In genomic region chr10:23754179-23754578, GRCh38 we compare ENCODE assay signal across 21 cellular contexts.
A peak's percentile ranks its signal among the peaks of the same experiment; 100 is the strongest.
DNase-seq lines count a peak whose midpoint lies in the region; ATAC-seq and TF ChIP-seq lines count a peak whose summit lies in the region.
"Had no signal": no experiment of that assay in that cellular context is flagged by ENCODE, and none has a peak within 500 bp of the region (broad histone marks: within the 10 kb centered on the region; RNA-seq: fewer than 3 reads in every experiment).

No MANE protein-coding gene starts in this region.

- no peak overlapping the region for H2AK5ac ChIP-seq in mesendoderm (ENCODE audit: low read length)

- H3K9me3 Mint-ChIP-seq in endodermal cell, result no peaks in the 10 kb centered on the region

- no peaks in the 10 kb centered on the region for H3K27me3 Mint-ChIP-seq in endodermal cell (ENCODE audit: insufficient read depth)

- no peak overlapping the region for H2BK5ac ChIP-seq in mesendoderm (ENCODE audit: low read length)

- H4K8ac ChIP-seq in mesendoderm (ENCODE audit: low read depth, low read length), result no peak overlapping the region

- TF ChIP-seq POLR2A in suprapubic skin (IDR thresholded peaks at IDR 0.05) (no peak), upper lobe of left lung (IDR thresholded peaks at IDR 0.05) (no peak)

- TF ChIP-seq EP300 in suprapubic skin (IDR thresholded peaks at IDR 0.05) (no peak), upper lobe of left lung (IDR thresholded peaks at IDR 0.05) (no peak)

- DNase-seq in DMS53 (lab: John Stamatoyannopoulos, UW) (peak; percentile 57), RWPE2 (ENCODE audit: low spot score) (no peak), mesendoderm (peak; percentile 5), H7 (no peak), suprapubic skin (ENCODE audit: low spot score in 2 of 2) (no peak), endodermal cell (no peak), upper lobe of left lung (no peak)
- DNase-seq: EL, KG1, NCI-H1092 treated with DMSO at 0.1 percent for 48 hours, NCI-H1694, NCI-H2171 treated with DMSO at 0.1 percent for 48 hours, NCI-H446 treated with DMSO at 0.1 percent for 48 hours, NCI-H748 treated with DMSO at 0.1 percent for 48 hours had no signal

- H3K4me3 Mint-ChIP-seq in endodermal cell, result no peak overlapping the region

- no peak overlapping the region for H4K5ac ChIP-seq in mesendoderm (ENCODE audit: low read length)

- H3K23ac ChIP-seq in mesendoderm (ENCODE audit: low read length), result no peak overlapping the region

- H3K27ac Mint-ChIP-seq in endodermal cell, result no peak overlapping the region

- H2BK15ac ChIP-seq in mesendoderm (replicated peaks; ENCODE audit: low read depth), result no peak overlapping the region

- H3K36me3 ChIP-seq in RWPE2 (ENCODE audit: low read depth), result no peaks in the 10 kb centered on the region
- no peaks in the 10 kb centered on the region for H3K36me3 ChIP-seq in mesendoderm (ENCODE audit: control insufficient read depth, insufficient read depth, low read length)
- H3K36me3 ChIP-seq in H7 (replicated peaks; ENCODE audit: control insufficient read depth, insufficient read depth, low read length), result no peaks in the 10 kb centered on the region
- H3K36me3 ChIP-seq in suprapubic skin, result no peaks in the 10 kb centered on the region
- no peaks in the 10 kb centered on the region for H3K36me3 ChIP-seq in endodermal cell (ENCODE audit: control insufficient read depth, insufficient read depth, low read length)
- no peaks in the 10 kb centered on the region for H3K36me3 ChIP-seq in upper lobe of left lung
- H3K36me3 ChIP-seq: SJSA1 had no signal

- no peak overlapping the region for H3K4me2 ChIP-seq in mesendoderm (ENCODE audit: low read length)
- H3K4me2 ChIP-seq: A549 had no signal

- no peaks in the 10 kb centered on the region for H3K9me3 ChIP-seq in RWPE2 (ENCODE audit: severe bottlenecking)
- H3K9me3 ChIP-seq in suprapubic skin, result no peaks in the 10 kb centered on the region
- no peaks in the 10 kb centered on the region for H3K9me3 ChIP-seq in endodermal cell (ENCODE audit: control insufficient read depth, low read length)
- H3K9me3 ChIP-seq in upper lobe of left lung, result no peaks in the 10 kb centered on the region
- H3K9me3 ChIP-seq: A549, SJSA1 had no signal

- H3K79me2 ChIP-seq in mesendoderm (ENCODE audit: control insufficient read depth, insufficient read depth, low read length), result no peaks in the 10 kb centered on the region

- ATAC-seq in GM21360 (IDR thresholded peaks at IDR 0.05; ENCODE audit: unreplicated experiment) (peak; percentile 54), RWPE2 (ENCODE audit: low read depth) (0 out of 3 replicates have a peak, but pooled peaks have one; percentile 33), upper lobe of left lung (ENCODE audit: low FRiP score in 2 of 2) (no peak)
- ATAC-seq: A549, HCT116, HepG2 had no signal

- H3K27ac ChIP-seq in RWPE2 (ENCODE audit: poor library complexity, severe bottlenecking) (no peak overlapping the region), mesendoderm (ENCODE audit: low read depth, low read length) (no peak overlapping the region), suprapubic skin (no peak overlapping the region), endodermal cell (ENCODE audit: low read depth, low read length) (no peak overlapping the region), upper lobe of left lung (no peak overlapping the region)
- H3K27ac ChIP-seq: A549, C4-2B, RWPE1, SJSA1 had no signal

- H3K9ac ChIP-seq in mesendoderm (ENCODE audit: low read length) (no peak overlapping the region), endodermal cell (ENCODE audit: extremely low read depth, low read length, poor library complexity, severe bottlenecking) (no peak overlapping the region)

- no peak overlapping the region for H3K18ac ChIP-seq in mesendoderm (ENCODE audit: low read length)

- no peak overlapping the region for H3K56ac ChIP-seq in mesendoderm (ENCODE audit: low read length)

- no CpG with 5 or more reads among the region's 2 CpGs for WGBS in mesendoderm (ENCODE audit: extremely low coverage, insufficient coverage, low lambda C conversion rate)
- 47% methylated on average over 2 of the region's 2 CpGs for WGBS in suprapubic skin
- WGBS in endodermal cell (ENCODE audit: insufficient coverage in 1 of 2, insufficient read length in 1 of 2), 2 experiments, result 74 to 86% methylated on average over 1 to 2 of the region's 2 CpGs
- 55 to 64% methylated on average over 2 of the region's 2 CpGs for WGBS in upper lobe of left lung, 2 donors

- peaks cover 5% of the 10 kb centered on the region for H3K27me3 ChIP-seq in RWPE2 (ENCODE audit: insufficient read depth, poor library complexity, severe bottlenecking)
- H3K27me3 ChIP-seq in mesendoderm (ENCODE audit: insufficient read depth, low read length, poor library complexity), result no peaks in the 10 kb centered on the region
- H3K27me3 ChIP-seq in H7 (ENCODE audit: control insufficient read depth, insufficient read depth, low read length), result no peaks in the 10 kb centered on the region
- H3K27me3 ChIP-seq in suprapubic skin, result no peaks in the 10 kb centered on the region
- no peaks in the 10 kb centered on the region for H3K27me3 ChIP-seq in endodermal cell (ENCODE audit: control insufficient read depth, insufficient read depth, low read length, poor library complexity, severe bottlenecking)
- no peaks in the 10 kb centered on the region for H3K27me3 ChIP-seq in upper lobe of left lung
- H3K27me3 ChIP-seq: SJSA1 had no signal

- TF ChIP-seq CTCF in RWPE2 (IDR thresholded peaks at IDR 0.05; ENCODE audit: poor library complexity, severe bottlenecking) (no peak), suprapubic skin (IDR thresholded peaks at IDR 0.05) (no peak), endodermal cell (conservative IDR thresholded peaks at IDR 0.05) (no peak), upper lobe of left lung (IDR thresholded peaks at IDR 0.05) (no peak)

- no peak overlapping the region for H3K4ac ChIP-seq in mesendoderm (ENCODE audit: low read depth, low read length)

- no peaks in the 10 kb centered on the region for H3K36me3 Mint-ChIP-seq in endodermal cell (ENCODE audit: low read depth)

- H3K4me3 ChIP-seq in RWPE2 (ENCODE audit: severe bottlenecking), result no peak overlapping the region
- no peak overlapping the region for H3K4me3 ChIP-seq in mesendoderm (ENCODE audit: low read length)
- no peak overlapping the region for H3K4me3 ChIP-seq in H7 (ENCODE audit: insufficient read depth, low read depth, low read length)
- no peak overlapping the region for H3K4me3 ChIP-seq in suprapubic skin
- no peak overlapping the region for H3K4me3 ChIP-seq in endodermal cell (ENCODE audit: low read length)
- H3K4me3 ChIP-seq in upper lobe of left lung, result no peak overlapping the region
- H3K4me3 ChIP-seq: A549, SJSA1 had no signal

- H2BK120ac ChIP-seq in mesendoderm (ENCODE audit: low read depth, low read length), result no peak overlapping the region

- H3K4me1 Mint-ChIP-seq in endodermal cell, result no peaks in the 10 kb centered on the region

- no peaks in the 10 kb centered on the region for H3K79me1 ChIP-seq in mesendoderm (ENCODE audit: low read length)

- no peaks in the 10 kb centered on the region for H3K4me1 ChIP-seq in RWPE2 (ENCODE audit: insufficient read depth, poor library complexity, severe bottlenecking)
- no peaks in the 10 kb centered on the region for H3K4me1 ChIP-seq in mesendoderm (ENCODE audit: control insufficient read depth, low read depth, low read length)
- peaks cover 2% of the 10 kb centered on the region for H3K4me1 ChIP-seq in suprapubic skin
- no peaks in the 10 kb centered on the region for H3K4me1 ChIP-seq in endodermal cell (ENCODE audit: control insufficient read depth, insufficient read depth, low read length)
- H3K4me1 ChIP-seq in upper lobe of left lung, result no peaks in the 10 kb centered on the region
- H3K4me1 ChIP-seq: A549, SJSA1 had no signal

Comparison
In these comparisons a context has a peak if more than half of its experiments do, and no peak if none do; other contexts are left out.
1. DNase-seq: peak in DMS53 (single experiment) and mesendoderm (single experiment); none in RWPE2 (single experiment), H7 (single experiment), suprapubic skin (0 of 2), endodermal cell (single experiment) and upper lobe of left lung (0 of 2).
2. ATAC-seq: peak in GM21360 (single experiment) and RWPE2 (single experiment); none in upper lobe of left lung (0 of 2).